11 cellular contexts compared by ENCODE assay signal in genomic region chr7:140214075-140214684, GRCh38. TPM values are rescaled to one million over a fixed set of nuclear protein-coding genes. Genes with fewer than 3 reads are reported as not detected.
A peak's percentile ranks its signal among the peaks of the same experiment; 100 is the strongest.
DNase-seq lines count a peak whose midpoint lies in the region; ATAC-seq and TF ChIP-seq lines count a peak whose summit lies in the region.
"Had no signal": no experiment of that assay in that cellular context is flagged by ENCODE, and none has a peak within 500 bp of the region (broad histone marks: within the 10 kb centered on the region; RNA-seq: fewer than 3 reads in every experiment).

No MANE protein-coding gene starts in this region.

- H3K23ac ChIP-seq in IMR-90 (ENCODE audit: low read depth, low read length) (no peak overlapping the region), mesenchymal stem cell (ENCODE audit: low read length in 2 of 2) (no peak overlapping the region)

- no peak for TF ChIP-seq RAD21 in IMR-90 (IDR thresholded peaks at IDR 0.05; ENCODE audit: low read length)

- no peak overlapping the region for H3K18ac ChIP-seq in IMR-90 (ENCODE audit: low read depth, low read length)
- H3K18ac ChIP-seq in mesenchymal stem cell (ENCODE audit: low read depth in 1 of 2, low read length in 2 of 2), result no peak overlapping the region

- no peak overlapping the region for H2BK12ac ChIP-seq in mesenchymal stem cell (ENCODE audit: low read length in 2 of 2)

- H4K91ac ChIP-seq in IMR-90 (ENCODE audit: insufficient read depth, low read depth, low read length) (no peak overlapping the region), mesenchymal stem cell (ENCODE audit: low read length) (no peak overlapping the region)

- H2BK20ac ChIP-seq in IMR-90 (ENCODE audit: low read depth, low read length), result no peak overlapping the region

- H3K79me1 ChIP-seq in IMR-90 (ENCODE audit: low read depth in 1 of 2, low read length in 2 of 2), result no peaks in the 10 kb centered on the region
- no peaks in the 10 kb centered on the region for H3K79me1 ChIP-seq in mesenchymal stem cell (replicated peaks; ENCODE audit: low read length, poor library complexity, severe bottlenecking)

- no peak overlapping the region for H3K9ac ChIP-seq in IMR-90 (ENCODE audit: low read depth, low read length)
- peak overlapping the region; percentile 26 for H3K9ac ChIP-seq in mesenchymal stem cell (ENCODE audit: low read length)

- ATAC-seq in IMR-90 (ENCODE audit: low read depth) (no peak), GM21390 (IDR thresholded peaks at IDR 0.05; ENCODE audit: unreplicated experiment) (no peak), HG02763 (IDR thresholded peaks at IDR 0.05; ENCODE audit: unreplicated experiment) (no peak)
- ATAC-seq: right cardiac atrium had no signal

- dilution Hi-C loops in IMR-90 (cut with HindIII; ENCODE audit: low sequenced_read_pairs, unreplicated experiment), result no loop called here

- H3K27ac ChIP-seq in IMR-90 (ENCODE audit: insufficient read depth, low read length), result no peak overlapping the region
- no peak overlapping the region for H3K27ac ChIP-seq in mesenchymal stem cell (ENCODE audit: low read length, poor library complexity, severe bottlenecking)
- H3K27ac ChIP-seq: HL-60 had no signal

- intact Hi-C loops in IMR-90 (cut with micrococcal nuclease), result no loop called here

- POLR2A ChIA-PET in IMR-90 (lab: Charles Lee; ENCODE audit: unreplicated experiment), result no interaction called here

- TF ChIP-seq CTCF in IMR-90 (conservative IDR thresholded peaks at IDR 0.05; ENCODE audit: low read depth, low read length), result no peak

- H3K27me3 ChIP-seq in IMR-90 (ENCODE audit: control insufficient read depth, insufficient read depth, low read length), result peaks cover 19% of the 10 kb centered on the region
- peaks cover 0 to 30% of the 10 kb centered on the region in 2 experiments for H3K27me3 ChIP-seq in mesenchymal stem cell (ENCODE audit: control insufficient read depth in 1 of 2, insufficient read depth in 1 of 2, low read length in 2 of 2)

- no TSS peak for BruUV-seq in IMR-90 (replicated peaks; lab: Mats Ljungman, UMichigan)

- H3K9me1 ChIP-seq in IMR-90 (ENCODE audit: insufficient read depth, low read length), result no peaks in the 10 kb centered on the region

- H3K9me3 ChIP-seq in IMR-90 (ENCODE audit: control insufficient read depth, insufficient read depth, low read length) (peaks cover 7% of the 10 kb centered on the region; the same call in 1 of the 2 replicates), mesenchymal stem cell (ENCODE audit: control insufficient read depth, low read length) (no peaks in the 10 kb centered on the region)

- H2BK5ac ChIP-seq in IMR-90 (ENCODE audit: low read depth, low read length, poor library complexity, severe bottlenecking), result no peak overlapping the region
- H2BK5ac ChIP-seq in mesenchymal stem cell (ENCODE audit: low read depth, low read length, poor library complexity, severe bottlenecking), result no peak overlapping the region

- no peak overlapping the region for H4K5ac ChIP-seq in IMR-90 (ENCODE audit: low read depth, low read length)

- H4K8ac ChIP-seq in IMR-90 (ENCODE audit: low read depth in 2 of 2, low read length in 2 of 2) (no peak overlapping the region), mesenchymal stem cell (ENCODE audit: low read length) (no peak overlapping the region)

- H2BK120ac ChIP-seq in IMR-90 (ENCODE audit: low read depth, low read length) (no peak overlapping the region), mesenchymal stem cell (ENCODE audit: low read depth, low read length) (no peak overlapping the region)

- H3K14ac ChIP-seq in IMR-90 (replicated peaks; ENCODE audit: low read depth, low read length), result no peak overlapping the region
- no peak overlapping the region for H3K14ac ChIP-seq in mesenchymal stem cell (ENCODE audit: low read length in 2 of 2)

- CTCF ChIA-PET in IMR-90 (lab: Yijun Ruan, JAX), result no interaction called here

- no peak overlapping the region for H3K4ac ChIP-seq in IMR-90 (ENCODE audit: low read depth, low read length)
- no peak overlapping the region for H3K4ac ChIP-seq in mesenchymal stem cell (ENCODE audit: low read depth in 1 of 2, low read length in 2 of 2)

- H3K36me3 ChIP-seq in IMR-90 (ENCODE audit: control insufficient read depth, insufficient read depth, low read length) (no peaks in the 10 kb centered on the region), mesenchymal stem cell (ENCODE audit: control insufficient read depth in 1 of 2, insufficient read depth in 2 of 2, low read depth in 1 of 2, low read length in 2 of 2) (no peaks in the 10 kb centered on the region)

- H2AK5ac ChIP-seq in IMR-90 (ENCODE audit: low read depth, low read length), result no peak overlapping the region
- no peak overlapping the region for H2AK5ac ChIP-seq in mesenchymal stem cell (ENCODE audit: low read length, severe bottlenecking)

- DNase-seq in GM03348 (ENCODE audit: low spot score), result peak; percentile 26
- peak; percentile 7 for DNase-seq in IMR-90
- peak; percentile 6 for DNase-seq in amniotic epithelial cell (ENCODE audit: low read depth)
- DNase-seq in mesenchymal stem cell, result no peak
- DNase-seq in nucleus accumbens (lab: John Stamatoyannopoulos, UW), result no peak
- no peak for DNase-seq in NCI-H2227 (lab: John Stamatoyannopoulos, UW; ENCODE audit: unreplicated experiment)
- DNase-seq: endodermal cell had no signal

- in situ Hi-C loops in IMR-90 (cut with MboI; ENCODE audit: low sequenced_read_pairs), result no loop called here

- H2AFZ ChIP-seq in IMR-90 (replicated peaks; ENCODE audit: low read length, poor library complexity), result no peak overlapping the region
- no peak overlapping the region for H2AFZ ChIP-seq in mesenchymal stem cell (ENCODE audit: low read depth, low read length)

- no peak overlapping the region for H2AK9ac ChIP-seq in IMR-90 (replicated peaks; ENCODE audit: low read depth, low read length, poor library complexity)

- H3K4me1 ChIP-seq in IMR-90 (ENCODE audit: control insufficient read depth, insufficient read depth, low read length), result no peaks in the 10 kb centered on the region
- peaks cover 1% of the 10 kb centered on the region for H3K4me1 ChIP-seq in mesenchymal stem cell (ENCODE audit: control insufficient read depth, insufficient read depth, low read depth, low read length)

- H4K20me1 ChIP-seq in IMR-90 (ENCODE audit: insufficient read depth, low read length), result no peaks in the 10 kb centered on the region

- H3K4me3 ChIP-seq in IMR-90 (ENCODE audit: insufficient read depth, low read depth, low read length) (no peak overlapping the region), mesenchymal stem cell (ENCODE audit: insufficient read depth in 1 of 2, low read depth in 1 of 2, low read length in 2 of 2) (peak overlapping the region in 1 of 2 experiments; percentile 38)

- WGBS in IMR-90 (ENCODE audit: extremely low coverage in 2 of 2, insufficient read length in 1 of 2), 2 experiments, result 33% methylated on average over 2 of the region's 3 CpGs; no CpG with 5 or more reads in 1 of the 2 experiments
- WGBS in mesenchymal stem cell, result 77% methylated on average over 3 of the region's 3 CpGs

- H3K56ac ChIP-seq in IMR-90 (ENCODE audit: extremely low read depth, insufficient read depth, low read length), result no peak overlapping the region

- H2BK15ac ChIP-seq in IMR-90 (ENCODE audit: low read depth, low read length) (no peak overlapping the region), mesenchymal stem cell (ENCODE audit: low read depth, poor library complexity, severe bottlenecking) (no peak overlapping the region)

- no peak for TF ChIP-seq POLR2A in IMR-90 (IDR thresholded peaks at IDR 0.05; ENCODE audit: low read depth, low read length)

- H3K4me2 ChIP-seq in IMR-90 (ENCODE audit: low read depth, low read length) (no peak overlapping the region), mesenchymal stem cell (ENCODE audit: low read length, poor library complexity, severe bottlenecking) (no peak overlapping the region)

TF ChIP-seq in IMR-90, 13 proteins besides CTCF, POLR2A, EP300 and RAD21:
- TF ChIP-seq FOS (IDR thresholded peaks at IDR 0.05; ENCODE audit: low read depth, low read length) (no peak), SMC3 (IDR thresholded peaks at IDR 0.05; ENCODE audit: low read depth, low read length) (no peak), BHLHE40 (IDR thresholded peaks at IDR 0.05; ENCODE audit: low read depth, low read length) (no peak)

RNA-seq across cellular contexts. Expression of gene KDM7A, which starts 37.4 kb away (rescaled TPM):
- 2.3 and 2.5 TPM in 2 replicates for total RNA-seq in IMR-90 (2012; rRNA removed)
- 1.4 and 1.5 TPM in 2 replicates for polyA plus RNA-seq in IMR-90 (2012; rRNA removed)
- 0.19 and 0.89 TPM in 2 replicates for polyA plus RNA-seq in IMR-90 (2012; cell fraction: cytosol; rRNA removed)
- polyA plus RNA-seq in IMR-90 (2012; cell fraction: nucleus; rRNA removed; ENCODE audit: low replicate concordance), result 2.2 and 8.3 TPM in 2 replicates
- 1.7 TPM for polyA plus RNA-seq in mesenchymal stem cell (2013, experiment 1 of 2)
- polyA plus RNA-seq in mesenchymal stem cell (2013, experiment 2 of 2), result 1.5 TPM

Comparison
In these comparisons a context has a peak if more than half of its experiments do, and no peak if none do; other contexts are left out.
1. DNase-seq: peak in GM03348 (single experiment), IMR-90 (single experiment) and amniotic epithelial cell (single experiment); none in mesenchymal stem cell (single experiment), nucleus accumbens (0 of 56) and NCI-H2227 (single experiment).